Comparison of ENCODE assay signal across 8 cellular contexts in the genomic region with DNA sequence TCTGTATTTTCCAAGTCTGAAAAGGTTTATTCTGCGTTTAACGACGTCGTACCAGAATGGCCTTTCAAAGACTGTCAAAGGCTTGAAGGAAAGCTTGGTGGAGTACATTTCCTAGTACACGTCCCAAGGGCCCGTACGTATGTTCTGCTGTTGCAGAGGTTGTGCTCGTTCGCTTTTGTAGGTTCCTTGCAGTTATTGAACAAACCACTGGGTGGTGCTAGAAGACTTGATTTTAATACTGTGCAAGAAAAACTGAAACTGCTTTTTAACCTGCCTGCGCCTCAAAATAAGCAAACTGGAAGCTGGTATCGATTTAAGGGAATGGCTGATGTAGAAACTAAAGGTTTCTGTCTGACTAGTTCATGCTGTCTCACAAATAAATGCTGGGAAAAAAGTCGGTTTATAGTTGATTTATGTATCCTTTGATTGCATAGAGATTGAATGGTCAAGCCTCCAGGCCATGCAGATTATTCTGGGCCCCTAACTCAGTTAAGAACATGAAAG. TPM values are rescaled to one million over a fixed set of nuclear protein-coding genes. Genes with fewer than 3 reads are reported as not detected.
DNase-seq lines count a peak whose midpoint lies in the region; ATAC-seq and TF ChIP-seq lines count a peak whose summit lies in the region.

No MANE protein-coding gene starts in this region.

- POLR2A ChIA-PET in activated B cell treated with CpG ODN at 0.5 μM for 24 hours (lab: Charles Lee): interaction anchor here (0.6 kb wide), 1 partner anchor 8 kb away, joined by 3 read pairs; no protein-coding TSS in a partner anchor

- H3K4me1 Mint-ChIP-seq in activated B cell treated with CpG ODN at 0.5 μM for 24 hours: peaks cover 67% of the 10 kb centered on the region

- H3K36me3 Mint-ChIP-seq in activated B cell treated with CpG ODN at 0.5 μM for 24 hours (ENCODE audit: low read depth): peaks cover 31% of the 10 kb centered on the region

- no peaks in the 10 kb centered on the region for H3K27me3 ChIP-seq in kidney epithelial cell (ENCODE audit: control insufficient read depth, insufficient read depth, low read length)

- no peak overlapping the region for H3K4me3 Mint-ChIP-seq in activated B cell treated with CpG ODN at 0.5 μM for 24 hours

- no peaks in the 10 kb centered on the region for H3K27me3 Mint-ChIP-seq in activated B cell treated with CpG ODN at 0.5 μM for 24 hours

- H3K36me3 ChIP-seq in kidney epithelial cell (ENCODE audit: control insufficient read depth, insufficient read depth, low read length): no peaks in the 10 kb centered on the region

- H3K9me3 Mint-ChIP-seq in activated B cell treated with CpG ODN at 0.5 μM for 24 hours: no peaks in the 10 kb centered on the region

- intact Hi-C loops in activated B cell treated with CpG ODN at 0.5 μM for 24 hours (cut with micrococcal nuclease): loop anchor here (1.0 to 5.0 kb wide), 5 partner anchors 16 to 567 kb away; a partner anchor contains a TSS

- ATAC-seq in HG02885 (IDR thresholded peaks at IDR 0.05; ENCODE audit: poor library complexity, unreplicated experiment): peak; percentile 73
- peak; percentile 86 for ATAC-seq in activated B cell treated with CpG ODN at 0.5 μM for 24 hours (ENCODE audit: low read depth)
- ATAC-seq in GM19395 (IDR thresholded peaks at IDR 0.05; ENCODE audit: unreplicated experiment): no peak

- TF ChIP-seq CTCF in GM12865 (IDR thresholded peaks at IDR 0.05; ENCODE audit: insufficient read depth, low read depth, low read length, missing control alignments): peak; percentile 70
- TF ChIP-seq CTCF in activated B cell treated with CpG ODN at 0.5 μM for 24 hours (IDR thresholded peaks at IDR 0.05): peak; percentile 77
- TF ChIP-seq CTCF in kidney epithelial cell (IDR thresholded peaks at IDR 0.05; ENCODE audit: insufficient read depth, low read length, poor library complexity, severe bottlenecking): peak; percentile 59

- peak; percentile 93 for DNase-seq in GM12865 (ENCODE audit: low read depth)
- peak; percentile 79 for DNase-seq in NCI-H2227 (lab: John Stamatoyannopoulos, UW; ENCODE audit: unreplicated experiment)
- no peak for DNase-seq in activated B cell treated with CpG ODN at 0.5 μM for 24 hours
- DNase-seq in cerebellar nuclear complex (lab: John Stamatoyannopoulos, UW): peak; percentile 26 to 46
- DNase-seq in kidney epithelial cell (ENCODE audit: low read depth): peak; percentile 54
- peak; percentile 50 for DNase-seq in stimulated activated CD4-positive, alpha-beta T cell treated with anti-CD3 and anti-CD28 coated beads, Interleukin-2, amount 100 ng/mL, for 4 hours (ENCODE audit: low read depth)

- H3K27ac Mint-ChIP-seq in activated B cell treated with CpG ODN at 0.5 μM for 24 hours: no peak overlapping the region

- no peak overlapping the region; the same call in 1 of the 2 replicates for H3K4me3 ChIP-seq in GM12865 (ENCODE audit: low read depth, low read length)
- H3K4me3 ChIP-seq in kidney epithelial cell (ENCODE audit: low read depth, low read length): no peak overlapping the region

- CTCF ChIA-PET in activated B cell treated with CpG ODN at 0.5 μM for 24 hours (lab: Charles Lee): interaction anchor here (0.6 to 4.1 kb wide), 11 partner anchors 8 to 217 kb away, joined by 3 to 46 read pairs (median 4); no protein-coding TSS in a partner anchor

RNA-seq across cellular contexts. Expression of a gene that starts 54.6 kb away (rescaled TPM):
- total RNA-seq in activated B cell treated with CpG ODN at 0.5 μM for 24 hours (138 and 147 TPM in 2 replicates), kidney epithelial cell (57.6 and 67.8 TPM in 2 replicates)
